15 cellular contexts compared by ENCODE assay signal in the genomic region with DNA sequence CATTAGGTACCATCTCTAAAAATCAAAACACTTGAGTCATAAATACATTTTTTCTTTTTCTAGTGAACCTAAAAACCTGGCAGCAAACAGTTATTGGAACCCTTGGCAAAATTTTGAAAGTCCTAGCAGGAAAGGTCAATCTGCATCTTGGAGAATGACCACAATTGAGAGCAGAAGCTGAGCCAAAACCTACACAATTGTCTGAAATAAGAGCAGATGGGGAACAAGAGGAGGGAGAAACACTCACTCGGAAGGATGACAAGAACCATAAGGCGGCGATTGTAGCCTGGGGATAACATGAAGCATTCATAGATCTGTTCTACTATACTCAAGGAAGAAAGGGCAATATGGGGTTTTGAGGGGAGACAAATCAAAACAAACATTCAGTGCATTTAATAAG.
"Had no signal": no experiment of that assay in that cellular context is flagged by ENCODE, and none has a peak within 500 bp of the region (broad histone marks: within the 10 kb centered on the region; RNA-seq: fewer than 3 reads in every experiment).

No MANE protein-coding gene starts in this region.

- H3K27me3 Mint-ChIP-seq: activated CD8-positive, alpha-beta T cell treated with anti-CD3 and anti-CD28 coated beads for 36 hours; activated naive CD8-positive, alpha-beta T cell treated with anti-CD3 and anti-CD28 coated beads, Interleukin-2, amount 10 ng/mL, durations not matched to agents 7 days and 5 days; activated T-helper 17 cell treated with anti-CD3 and anti-CD28 coated beads, Interleukin-2, amount 50 U/mL, for 72 hours; naive thymus-derived CD4-positive, alpha-beta T cell had no signal

- H3K36me3 Mint-ChIP-seq: naive thymus-derived CD4-positive, alpha-beta T cell had no signal

- H3K36me3 ChIP-seq: ovary, stomach had no signal

- DNase-seq: activated CD4-positive, alpha-beta T cell treated with anti-CD3 and anti-CD28 coated beads, Interleukin-2, amount 10 ng/mL, durations not matched to agents 24 days and 14 days; activated CD8-positive, alpha-beta T cell treated with anti-CD3 and anti-CD28 coated beads for 36 hours; activated naive CD4-positive, alpha-beta T cell treated with Interleukin-2 at 50 U/mL for 16 hours; activated naive CD8-positive, alpha-beta T cell treated with anti-CD3 and anti-CD28 coated beads, Interleukin-2, amount 10 ng/mL, durations not matched to agents 7 days and 5 days; activated T-cell treated with anti-CD3 and anti-CD28 coated beads, Interleukin-2, amount 50 U/mL, for 1 hour; naive thymus-derived CD4-positive, alpha-beta T cell; ovary; stimulated activated CD4-positive, alpha-beta T cell treated with anti-CD3 and anti-CD28 coated beads, Interleukin-4, amount 100 ng/mL, for 1 hour; stomach; T-helper 1 cell; T-helper 9 cell had no signal

- H3K9me3 Mint-ChIP-seq: activated CD8-positive, alpha-beta T cell treated with anti-CD3 and anti-CD28 coated beads for 36 hours; activated naive CD8-positive, alpha-beta T cell treated with anti-CD3 and anti-CD28 coated beads, Interleukin-2, amount 10 ng/mL, durations not matched to agents 7 days and 5 days; activated T-helper 17 cell treated with anti-CD3 and anti-CD28 coated beads, Interleukin-2, amount 50 U/mL, for 72 hours; naive thymus-derived CD4-positive, alpha-beta T cell had no signal

- H3K4me1 Mint-ChIP-seq: activated T-helper 17 cell treated with anti-CD3 and anti-CD28 coated beads, Interleukin-2, amount 50 U/mL, for 72 hours; naive thymus-derived CD4-positive, alpha-beta T cell had no signal

- H3K27me3 ChIP-seq: ovary, stomach had no signal

- H3K27ac Mint-ChIP-seq: activated CD4-positive, alpha-beta T cell treated with anti-CD3 and anti-CD28 coated beads, Interleukin-2, amount 10 ng/mL, durations not matched to agents 24 days and 14 days; activated CD8-positive, alpha-beta T cell treated with anti-CD3 and anti-CD28 coated beads for 36 hours; activated naive CD8-positive, alpha-beta T cell treated with anti-CD3 and anti-CD28 coated beads, Interleukin-2, amount 10 ng/mL, durations not matched to agents 7 days and 5 days; activated T-helper 17 cell treated with anti-CD3 and anti-CD28 coated beads, Interleukin-2, amount 50 U/mL, for 72 hours had no signal

- H3K4me1 ChIP-seq: stomach had no signal

- ATAC-seq: activated CD8-positive, alpha-beta T cell treated with anti-CD3 and anti-CD28 coated beads for 36 hours; activated T-helper 17 cell treated with anti-CD3 and anti-CD28 coated beads, Interleukin-2, amount 50 U/mL, for 72 hours; naive thymus-derived CD4-positive, alpha-beta T cell; sciatic nerve had no signal

- H3K4me3 Mint-ChIP-seq: activated CD4-positive, alpha-beta T cell treated with anti-CD3 and anti-CD28 coated beads, Interleukin-2, amount 10 ng/mL, durations not matched to agents 24 days and 14 days; activated CD8-positive, alpha-beta T cell treated with anti-CD3 and anti-CD28 coated beads for 36 hours; activated naive CD8-positive, alpha-beta T cell treated with anti-CD3 and anti-CD28 coated beads, Interleukin-2, amount 10 ng/mL, durations not matched to agents 7 days and 5 days; activated T-helper 17 cell treated with anti-CD3 and anti-CD28 coated beads, Interleukin-2, amount 50 U/mL, for 72 hours; naive thymus-derived CD4-positive, alpha-beta T cell had no signal

- H3K27ac ChIP-seq: epithelial cell of prostate, ovary, stomach had no signal

- H3K4me3 ChIP-seq: ovary, smooth muscle cell, stomach had no signal

- H3K4me2 ChIP-seq: smooth muscle cell had no signal

- H3K9me3 ChIP-seq: ovary, stomach had no signal
